27 cellular contexts compared by ENCODE assay signal in the genomic region with DNA sequence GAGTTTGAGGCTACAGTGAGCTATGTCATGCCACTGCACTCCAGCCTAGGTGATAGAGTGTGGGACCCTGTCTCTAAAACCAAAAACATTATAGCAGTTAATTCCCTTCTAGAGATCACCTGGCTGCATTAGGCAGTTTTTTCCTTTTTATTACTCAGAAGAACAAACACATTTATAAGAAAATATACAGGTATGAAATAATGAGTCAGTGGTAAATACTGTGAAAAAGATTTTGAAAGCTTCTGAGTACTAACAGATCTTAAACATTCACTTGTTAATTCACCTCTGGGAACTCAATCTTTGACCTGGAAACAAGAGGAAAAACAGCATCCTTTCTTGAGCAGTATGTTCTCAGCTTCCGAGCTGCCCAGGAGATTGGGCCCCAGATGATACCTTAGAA.
"Had no signal": no experiment of that assay in that cellular context is flagged by ENCODE, and none has a peak within 500 bp of the region (broad histone marks: within the 10 kb centered on the region; RNA-seq: fewer than 3 reads in every experiment).

No MANE protein-coding gene starts in this region.

- H3K4me2 ChIP-seq: neural progenitor cell had no signal

- H2AFZ ChIP-seq: neural progenitor cell, parathyroid adenoma had no signal

- H3K27me3 Mint-ChIP-seq: stimulated activated memory B cell treated with anti-CD40 and anti-IgM and Interleukin-4, amounts not matched to agents 10 μg/mL and 1 μg/mL and 100 μg/mL, for 72 hours had no signal

- ATAC-seq: heart right ventricle; left cardiac atrium; mucosa of descending colon; right cardiac atrium; stimulated activated memory B cell treated with anti-CD40 and anti-IgM and Interleukin-4, amounts not matched to agents 10 μg/mL and 1 μg/mL and 100 μg/mL, for 72 hours had no signal

- H3K9ac ChIP-seq: neural progenitor cell, parathyroid adenoma had no signal

- H3K79me2 ChIP-seq: parathyroid adenoma had no signal

- H3K36me3 ChIP-seq: esophagus squamous epithelium, heart right ventricle, left lung, neural progenitor cell, sigmoid colon, spleen, thoracic aorta, transverse colon, vagina had no signal

- H3K4me3 ChIP-seq: esophagus squamous epithelium, heart right ventricle, left lung, mucosa of descending colon, neural progenitor cell, sigmoid colon, spleen, thoracic aorta, transverse colon, vagina had no signal

- H3K27ac ChIP-seq: esophagus squamous epithelium, heart right ventricle, left lung, neural progenitor cell, parathyroid adenoma, sigmoid colon, spleen, thoracic aorta, transverse colon, vagina had no signal

- H3K27me3 ChIP-seq: esophagus squamous epithelium, heart right ventricle, left lung, neural progenitor cell, sigmoid colon, spleen, transverse colon, vagina had no signal

- DNase-seq: effector CD8-positive, alpha-beta T cell; endodermal cell; erythroblast; esophagus squamous epithelium; foreskin melanocyte; glutamatergic neuron; heart right ventricle; hippocampal formation; left cardiac atrium; left lung; mesenchymal stem cell; mucosa of descending colon; naive B cell; right cardiac atrium; sigmoid colon; spleen; stimulated activated CD4-positive, alpha-beta T cell treated with anti-CD3 and anti-CD28 coated beads, Interleukin-4, amount 100 ng/mL, for 4 hours; transverse colon had no signal

- H3K9me3 ChIP-seq: esophagus squamous epithelium, left lung, mucosa of descending colon, sigmoid colon, thoracic aorta, transverse colon, vagina had no signal

- H3K4me1 ChIP-seq: esophagus squamous epithelium, left lung, sigmoid colon, spleen, transverse colon, vagina had no signal

- H3K27ac Mint-ChIP-seq: endodermal cell; mesothelial cell of epicardium; naive B cell; nephron; neural progenitor cell; progenitor cell of endocrine pancreas; stimulated activated memory B cell treated with anti-CD40 and anti-IgM and Interleukin-4, amounts not matched to agents 10 μg/mL and 1 μg/mL and 100 μg/mL, for 72 hours; stimulated activated naive CD8-positive, alpha-beta T cell treated with anti-CD3 and anti-CD28 coated beads, Interleukin-15, Interleukin-2, amounts not matched to agents 100 ng/mL and 50 ng/mL, for 24 hours had no signal

- H3K9me3 Mint-ChIP-seq: stimulated activated memory B cell treated with anti-CD40 and anti-IgM and Interleukin-4, amounts not matched to agents 10 μg/mL and 1 μg/mL and 100 μg/mL, for 72 hours; stimulated activated naive CD8-positive, alpha-beta T cell treated with anti-CD3 and anti-CD28 coated beads, Interleukin-15, Interleukin-2, amounts not matched to agents 100 ng/mL and 50 ng/mL, for 24 hours had no signal

- H3K36me3 Mint-ChIP-seq: naive B cell; neural progenitor cell; stimulated activated memory B cell treated with anti-CD40 and anti-IgM and Interleukin-4, amounts not matched to agents 10 μg/mL and 1 μg/mL and 100 μg/mL, for 72 hours had no signal

- H3K4me3 Mint-ChIP-seq: endodermal cell; mesothelial cell of epicardium; naive B cell; nephron; neural progenitor cell; stimulated activated memory B cell treated with anti-CD40 and anti-IgM and Interleukin-4, amounts not matched to agents 10 μg/mL and 1 μg/mL and 100 μg/mL, for 72 hours; stimulated activated naive CD8-positive, alpha-beta T cell treated with anti-CD3 and anti-CD28 coated beads, Interleukin-15, Interleukin-2, amounts not matched to agents 100 ng/mL and 50 ng/mL, for 24 hours had no signal
